ENCODE assay signal across 1 cellular context in genomic region chr10:92690211-92691041, GRCh38.
TF ChIP-seq lines count a peak whose summit lies in the region.

No MANE protein-coding gene starts in this region.

TF ChIP-seq in HepG2, 621 proteins besides CTCF, POLR2A, EP300 and RAD21 (continued from another document and continues in another):
- TF ChIP-seq ZNF687 (CRISPR knock-in tag; IDR thresholded peaks at IDR 0.05): peak; percentile 58
- no peak; the same call in 1 of the 2 replicates for TF ChIP-seq ZFY (CRISPR knock-in tag; IDR thresholded peaks at IDR 0.05)
- TF ChIP-seq SOX6 (IDR thresholded peaks at IDR 0.05): no peak
- no peak for TF ChIP-seq SOX6 (CRISPR knock-in tag; IDR thresholded peaks at IDR 0.05)
- TF ChIP-seq ZSCAN31 (CRISPR knock-in tag; IDR thresholded peaks at IDR 0.05; ENCODE audit: low read depth): 0 out of 2 replicates have a peak, but pooled peaks have one; percentile 13
- no peak for TF ChIP-seq KIAA2018 (CRISPR knock-in tag; IDR thresholded peaks at IDR 0.05; ENCODE audit: borderline replicate concordance)
- no peak for TF ChIP-seq PAWR (CRISPR knock-in tag; IDR thresholded peaks at IDR 0.05; ENCODE audit: borderline replicate concordance)
- peak; percentile 30; the same call in 1 of the 2 replicates for TF ChIP-seq MXD3 (CRISPR knock-in tag; IDR thresholded peaks at IDR 0.05)
- TF ChIP-seq CENPT (CRISPR knock-in tag; IDR thresholded peaks at IDR 0.05; ENCODE audit: low read depth): 0 out of 2 replicates have a peak, but pooled peaks have one; percentile 61
- TF ChIP-seq ZNF451 (CRISPR knock-in tag; IDR thresholded peaks at IDR 0.05): no peak
- TF ChIP-seq HNRNPH1 (optimal IDR thresholded peaks at IDR 0.05; ENCODE audit: low read depth, low read length): no peak
- TF ChIP-seq ZNF143 (CRISPR knock-in tag; IDR thresholded peaks at IDR 0.05): no peak
- TF ChIP-seq ZNF160 (CRISPR knock-in tag; IDR thresholded peaks at IDR 0.05): no peak
- TF ChIP-seq ZBTB21 (CRISPR knock-in tag; IDR thresholded peaks at IDR 0.05): no peak
- no peak for TF ChIP-seq NFE2 (CRISPR knock-in tag; IDR thresholded peaks at IDR 0.05)
- TF ChIP-seq HNF1B (CRISPR knock-in tag; IDR thresholded peaks at IDR 0.05): peak; percentile 45; the same call in 1 of the 2 replicates
- TF ChIP-seq HOXA9 (CRISPR knock-in tag; IDR thresholded peaks at IDR 0.05; ENCODE audit: borderline replicate concordance): no peak
- no peak for TF ChIP-seq NFAT5 (CRISPR knock-in tag; IDR thresholded peaks at IDR 0.05)
- no peak for TF ChIP-seq CHCHD3 (CRISPR knock-in tag; IDR thresholded peaks at IDR 0.05)
- no peak for TF ChIP-seq GMEB1 (CRISPR knock-in tag; IDR thresholded peaks at IDR 0.05; ENCODE audit: borderline replicate concordance)
- no peak for TF ChIP-seq LCORL (IDR thresholded peaks at IDR 0.05)
- no peak for TF ChIP-seq LCORL (CRISPR knock-in tag; IDR thresholded peaks at IDR 0.05)
- 0 out of 2 replicates have a peak, but pooled peaks have one; percentile 35 for TF ChIP-seq ZNF777 (CRISPR knock-in tag; IDR thresholded peaks at IDR 0.05)
